ENCODE assay signal across 8 cellular contexts in the genomic region with DNA sequence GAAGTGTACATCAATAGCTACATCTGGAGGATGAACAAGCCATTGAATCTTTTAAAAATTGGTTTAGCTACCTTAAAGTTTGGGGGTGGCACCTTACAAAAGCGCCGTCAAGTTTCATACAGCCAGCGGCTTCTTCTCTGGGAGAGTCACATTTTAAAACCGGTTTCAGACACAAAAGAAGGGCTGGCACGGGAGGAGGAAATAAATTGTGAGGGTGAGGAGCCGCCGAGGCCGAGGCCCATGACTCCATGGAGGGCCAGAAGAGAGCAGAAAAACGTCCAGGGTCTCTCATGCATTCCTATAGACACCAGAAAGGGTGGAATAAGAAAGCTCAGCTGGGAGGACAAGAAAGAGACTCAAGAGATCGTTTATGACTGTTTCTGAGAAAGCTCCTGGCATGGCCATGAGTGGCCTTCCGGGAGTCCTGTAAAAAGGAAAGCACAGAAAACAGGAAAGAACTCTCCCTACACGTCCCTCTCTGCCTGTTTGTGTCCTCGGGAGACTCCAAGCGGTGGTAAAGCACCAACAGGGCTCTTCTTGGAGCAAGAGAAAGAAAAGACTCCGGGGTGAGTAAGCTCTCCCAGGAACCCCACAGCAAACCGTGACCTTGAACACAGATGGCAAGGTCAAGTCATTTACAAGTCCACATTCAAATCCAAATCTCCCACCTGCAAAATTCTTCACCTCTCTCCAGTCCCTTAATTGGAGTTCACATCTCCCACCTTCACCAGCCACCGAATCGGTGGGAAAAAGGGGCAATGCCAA. TPM values are rescaled to one million over a fixed set of nuclear protein-coding genes. Genes with fewer than 3 reads are reported as not detected.
DNase-seq lines count a peak whose midpoint lies in the region; ATAC-seq, FAIRE-seq and TF ChIP-seq lines count a peak whose summit lies in the region.

No MANE protein-coding gene starts in this region.

- no peaks in the 10 kb centered on the region for H3K27me3 ChIP-seq in RWPE2 (ENCODE audit: insufficient read depth, poor library complexity, severe bottlenecking)
- no peaks in the 10 kb centered on the region for H3K27me3 ChIP-seq in HepG2 (ENCODE audit: control insufficient read depth in 1 of 2, insufficient read depth in 2 of 2, low read length in 2 of 2)
- no peaks in the 10 kb centered on the region for H3K27me3 ChIP-seq in stomach

- H3K9me3 ChIP-seq in RWPE2 (ENCODE audit: severe bottlenecking), result no peaks in the 10 kb centered on the region
- H3K9me3 ChIP-seq in HepG2 (ENCODE audit: low read length), result no peaks in the 10 kb centered on the region
- no peaks in the 10 kb centered on the region for H3K9me3 ChIP-seq in stomach

- peak overlapping the region; percentile 98 for H3K27ac Mint-ChIP-seq in dendritic cell treated with granulocyte-macrophage colony-stimulating factor and Interleukin-4, amounts not matched to agents 40 ng/mL and 50 ng/mL, for 4 days

- H2AFZ ChIP-seq in HepG2 (ENCODE audit: low read length), result no peak overlapping the region

- ATAC-seq in RWPE2 (ENCODE audit: low read depth), result peak; percentile 69
- ATAC-seq in HepG2, result peak; percentile 48

- POLR2A ChIA-PET in HepG2 (lab: Yijun Ruan, JAX), result interaction anchor here (1.2 to 7.4 kb wide), 6 partner anchors 14 to 68 kb away, joined by 4 to 98 read pairs (median 7); partner anchors contain the start of genes ARHGAP19, FRAT1 and RRP12

- TF ChIP-seq CTCF in RWPE2 (IDR thresholded peaks at IDR 0.05; ENCODE audit: poor library complexity, severe bottlenecking) (peak; percentile 58), HepG2 (CRISPR knock-in tag; IDR thresholded peaks at IDR 0.05) (peak; percentile 80), stomach (IDR thresholded peaks at IDR 0.05) (peak in 1 of 7 experiments; percentile 27)

- TF ChIP-seq POLR2A in HepG2 (IDR thresholded peaks at IDR 0.05; ENCODE audit: insufficient read depth in 1 of 2, low read depth in 2 of 2, low read length in 2 of 2), result peak; percentile 28 to 40; a peak in 2 of 4 replicates
- no peak for TF ChIP-seq POLR2A in stomach (IDR thresholded peaks at IDR 0.05)

- TF ChIP-seq RAD21 in HepG2 (CRISPR knock-in tag; IDR thresholded peaks at IDR 0.05), result 0 out of 2 replicates have a peak, but pooled peaks have one; percentile 22

- intact Hi-C loops in dendritic cell treated with granulocyte-macrophage colony-stimulating factor and Interleukin-4, amounts not matched to agents 40 ng/mL and 50 ng/mL, for 4 days (cut with micrococcal nuclease), result loop anchor here (1.0 to 10.0 kb wide), 4 partner anchors 12 to 72 kb away; partner anchors contain the start of gene RRP12
- intact Hi-C loops in HepG2 (cut with micrococcal nuclease; ENCODE audit: unreplicated experiment), result loop anchor here (1.0 to 2.0 kb wide), 2 partner anchors 40 to 54 kb away; partner anchors contain the start of gene ARHGAP19
- intact Hi-C loops in stomach (cut with DNase I; ENCODE audit: low total_unique reads), result no loop called here

- DNase-seq in 8988T (peak; percentile 68), RWPE2 (ENCODE audit: low spot score) (no peak), HepG2 (ENCODE audit: low spot score) (peak; percentile 77), stomach (peak; percentile 61), A172 (ENCODE audit: low spot score) (no peak), NCI-H146 treated with DMSO at 0.1 percent for 48 hours (lab: John Stamatoyannopoulos, UW; ENCODE audit: unreplicated experiment) (no peak)

- H3K27ac ChIP-seq in RWPE2 (ENCODE audit: poor library complexity, severe bottlenecking) (peak overlapping the region; percentile 59), HepG2 (ENCODE audit: extremely low read length, insufficient read depth, low read length) (peak overlapping the region; percentile 71), stomach (peak overlapping the region; percentile 93 to 99 (median 97))

- H3K4me1 Mint-ChIP-seq in dendritic cell treated with granulocyte-macrophage colony-stimulating factor and Interleukin-4, amounts not matched to agents 40 ng/mL and 50 ng/mL, for 4 days (ENCODE audit: low read depth), result peaks cover 77% of the 10 kb centered on the region

- H3K9me3 Mint-ChIP-seq in dendritic cell treated with granulocyte-macrophage colony-stimulating factor and Interleukin-4, amounts not matched to agents 40 ng/mL and 50 ng/mL, for 4 days, result no peaks in the 10 kb centered on the region

- H3K27me3 Mint-ChIP-seq in dendritic cell treated with granulocyte-macrophage colony-stimulating factor and Interleukin-4, amounts not matched to agents 40 ng/mL and 50 ng/mL, for 4 days, result no peaks in the 10 kb centered on the region

- H4K20me1 ChIP-seq in HepG2 (ENCODE audit: insufficient read depth, low read length), result no peaks in the 10 kb centered on the region

- TF ChIP-seq EP300 in HepG2 (IDR thresholded peaks at IDR 0.05; ENCODE audit: low read depth in 2 of 2, low read length in 2 of 2) (no peak), HepG2 (CRISPR knock-in tag; IDR thresholded peaks at IDR 0.05; ENCODE audit: borderline replicate concordance) (no peak), stomach (IDR thresholded peaks at IDR 0.05) (no peak)

- H3K4me3 Mint-ChIP-seq in dendritic cell treated with granulocyte-macrophage colony-stimulating factor and Interleukin-4, amounts not matched to agents 40 ng/mL and 50 ng/mL, for 4 days, result peak overlapping the region; percentile 91

- peaks cover 40% of the 10 kb centered on the region for H3K79me2 ChIP-seq in HepG2 (ENCODE audit: insufficient read depth, low read length)

- no peaks in the 10 kb centered on the region for H3K36me3 ChIP-seq in RWPE2 (ENCODE audit: low read depth)
- no peaks in the 10 kb centered on the region for H3K36me3 ChIP-seq in HepG2 (replicated peaks in 1 of 2; ENCODE audit: control insufficient read depth in 1 of 2, insufficient read depth in 2 of 2, low read length in 2 of 2)
- H3K36me3 ChIP-seq in stomach, result peaks cover 0 to 25% (median 18%) of the 10 kb centered on the region in 4 donors

- H3K4me2 ChIP-seq in HepG2 (ENCODE audit: low read depth, low read length), result peak overlapping the region; percentile 81

- peak; percentile 42 for FAIRE-seq in G401.6 (lab: Jason Lieb, UNC)
- FAIRE-seq in HepG2 (lab: Jason Lieb, UNC), result peak; percentile 40

- CTCF ChIA-PET in HepG2 (lab: Yijun Ruan, JAX; ENCODE audit: low intra/inter-chr PET ratio, low total read pairs), result interaction anchor here (0.9 to 1.8 kb wide), 3 partner anchors 13 to 54 kb away, joined by 5 to 6 read pairs (median 6); partner anchors contain the start of gene ARHGAP19

- TSS peak; percentile 62 for BruUV-seq in HepG2 (replicated peaks; lab: Mats Ljungman, UMichigan)

- H3K4me3 ChIP-seq in RWPE2 (ENCODE audit: severe bottlenecking) (peak overlapping the region; percentile 87), HepG2 (replicated peaks in 1 of 3; ENCODE audit: insufficient read depth in 1 of 3, low read depth in 2 of 3, low read length in 3 of 3) (peak overlapping the region; percentile 65 to 87 (median 82)), stomach (peak overlapping the region; percentile 79 to 89 (median 84))

- peak overlapping the region; percentile 98 for H3K9ac ChIP-seq in HepG2 (ENCODE audit: insufficient read depth, low read depth, low read length)

- in situ Hi-C loops in HepG2 (cut with HindIII; ENCODE audit: extremely low pct_ligation_motif_present, low pct_unique_long_range_greater_than_20kb), result loop anchor here (5.0 kb wide), 1 partner anchor 40 kb away; the partner anchor contains the start of gene ARHGAP19

- H3K4me1 ChIP-seq in RWPE2 (ENCODE audit: insufficient read depth, poor library complexity, severe bottlenecking) (peaks cover 12% of the 10 kb centered on the region), HepG2 (ENCODE audit: insufficient read depth, low read length) (peaks cover 70% of the 10 kb centered on the region), stomach (peaks cover 56 to 85% (median 77%) of the 10 kb centered on the region in 4 donors)

- peaks cover 62% of the 10 kb centered on the region for H3K36me3 Mint-ChIP-seq in dendritic cell treated with granulocyte-macrophage colony-stimulating factor and Interleukin-4, amounts not matched to agents 40 ng/mL and 50 ng/mL, for 4 days (ENCODE audit: low read depth)

- 2% methylated on average over 18 of the region's 18 CpGs for WGBS in HepG2 (ENCODE audit: low lambda C conversion rate)
- WGBS in stomach, 5 donors, result 8 to 27% (median 10%) methylated on average over 18 of the region's 18 CpGs

RNA-seq across cellular contexts. Expression of gene FRAT2, which starts 1.8 kb away (rescaled TPM):
- total RNA-seq in HepG2 (2016; rRNA removed; fragmentation: Illumina TruSeq; extraction: Trizol) (10.1 and 14.1 TPM in 2 replicates), stomach (100 to 1,000 TPM in 1 of 5 donors, 10 to 100 TPM in 3, 1 to 10 TPM in 1; 6.4 to 213 (median 21.3) TPM)
- total RNA-seq in HepG2 (2016; cell fraction: cytosol; rRNA removed; fragmentation: Illumina TruSeq; extraction: Trizol; ENCODE audit: low read depth), result 2.9 and 3.3 TPM in 2 replicates
- 9.8 and 14.0 TPM in 2 replicates for total RNA-seq in HepG2 (2016; cell fraction: insoluble cytoplasmic fraction; rRNA removed; fragmentation: Illumina TruSeq; extraction: Trizol)
- 10.0 and 10.9 TPM in 2 replicates for total RNA-seq in HepG2 (2016; cell fraction: membrane; rRNA removed; fragmentation: Illumina TruSeq; extraction: Trizol)
- total RNA-seq in HepG2 (2016; cell fraction: nucleus; rRNA removed; fragmentation: Illumina TruSeq; extraction: Trizol), result 8.0 and 9.6 TPM in 2 replicates
- polyA plus RNA-seq in HepG2 (2011; rRNA removed) (6.3 and 7.2 TPM in 2 replicates), stomach (10 to 100 TPM in 2 of 3 donors, 1 to 10 TPM in 1; 8.8 to 18.3 (median 10.4) TPM)
- 6.8 and 7.1 TPM in 2 replicates for polyA plus RNA-seq in HepG2 (2011; cell fraction: cytosol; rRNA removed)
- 4.3 and 4.5 TPM in 2 replicates for polyA plus RNA-seq in HepG2 (2011; cell fraction: nucleus; rRNA removed)
- polyA plus RNA-seq in HepG2 (2012), result 7.3 TPM in 2 replicates
- 2.3 and 2.6 TPM in 2 replicates for polyA plus RNA-seq in HepG2 (2016; cell fraction: cytosol; fragmentation: Illumina TruSeq; extraction: Trizol; ENCODE audit: low read depth)
- 10.6 and 11.0 TPM in 2 replicates for polyA plus RNA-seq in HepG2 (2016; cell fraction: insoluble cytoplasmic fraction; fragmentation: Illumina TruSeq; extraction: Trizol; ENCODE audit: low read depth)
- 5.8 TPM in 2 replicates for polyA plus RNA-seq in HepG2 (2016; cell fraction: membrane; fragmentation: Illumina TruSeq; extraction: Trizol; ENCODE audit: low read depth)
- 6.0 and 9.1 TPM in 2 replicates for polyA plus RNA-seq in HepG2 (2016; cell fraction: nucleus; fragmentation: Illumina TruSeq; extraction: Trizol; ENCODE audit: insufficient read depth, low read depth)
- 7.4 and 20.0 TPM in 2 replicates for polyA minus RNA-seq in HepG2 (2011; rRNA and poly(A)+ RNA removed; ENCODE audit: low replicate concordance)
- polyA minus RNA-seq in HepG2 (2011; cell fraction: cytosol; rRNA and poly(A)+ RNA removed), result 5.0 and 6.0 TPM in 2 replicates
- polyA minus RNA-seq in HepG2 (2011; cell fraction: nucleus; rRNA and poly(A)+ RNA removed), result 6.0 and 11.5 TPM in 2 replicates
- 4.0 and 4.2 TPM in 2 replicates for total RNA-seq in A172 (2014; rRNA removed; shearing (Covaris generic))

RNA-seq across cellular contexts. Expression of gene FRAT1, which starts 13.7 kb away (rescaled TPM):
- total RNA-seq in HepG2 (2016; rRNA removed; fragmentation: Illumina TruSeq; extraction: Trizol) (1.3 and 2.3 TPM in 2 replicates), stomach (10 to 100 TPM in 2 of 5 donors, 1 to 10 TPM in 2, not detected in 1; 1.8 to 26.4 (median 11.0) TPM)
- total RNA-seq in HepG2 (2016; cell fraction: cytosol; rRNA removed; fragmentation: Illumina TruSeq; extraction: Trizol; ENCODE audit: low read depth), result 0.53 and 0.71 TPM in 2 replicates
- total RNA-seq in HepG2 (2016; cell fraction: insoluble cytoplasmic fraction; rRNA removed; fragmentation: Illumina TruSeq; extraction: Trizol), result 1.4 and 2.4 TPM in 2 replicates
- total RNA-seq in HepG2 (2016; cell fraction: membrane; rRNA removed; fragmentation: Illumina TruSeq; extraction: Trizol), result 1.2 and 1.3 TPM in 2 replicates
- total RNA-seq in HepG2 (2016; cell fraction: nucleus; rRNA removed; fragmentation: Illumina TruSeq; extraction: Trizol), result 2.1 and 2.5 TPM in 2 replicates
- polyA plus RNA-seq in HepG2 (2011; rRNA removed) (1.7 TPM in 2 replicates), stomach (1 to 10 TPM; 1.9 to 3.7 (median 2.1) TPM)
- 1.2 and 1.6 TPM in 2 replicates for polyA plus RNA-seq in HepG2 (2011; cell fraction: cytosol; rRNA removed)
- 1.4 and 1.8 TPM in 2 replicates for polyA plus RNA-seq in HepG2 (2011; cell fraction: nucleus; rRNA removed)
- 1.6 TPM in 2 replicates for polyA plus RNA-seq in HepG2 (2012)
- 0.20 and 0.28 TPM in 2 replicates for polyA plus RNA-seq in HepG2 (2016; cell fraction: cytosol; fragmentation: Illumina TruSeq; extraction: Trizol; ENCODE audit: low read depth)
- polyA plus RNA-seq in HepG2 (2016; cell fraction: insoluble cytoplasmic fraction; fragmentation: Illumina TruSeq; extraction: Trizol; ENCODE audit: low read depth), result 1.5 and 2.1 TPM in 2 replicates
- polyA plus RNA-seq in HepG2 (2016; cell fraction: membrane; fragmentation: Illumina TruSeq; extraction: Trizol; ENCODE audit: low read depth), result 0.54 and 0.77 TPM in 2 replicates
- polyA plus RNA-seq in HepG2 (2016; cell fraction: nucleus; fragmentation: Illumina TruSeq; extraction: Trizol; ENCODE audit: insufficient read depth, low read depth), result 0.97 and 2.2 TPM in 2 replicates
- polyA minus RNA-seq in HepG2 (2011; rRNA and poly(A)+ RNA removed; ENCODE audit: low replicate concordance), result 1.8 and 4.0 TPM in 2 replicates
- polyA minus RNA-seq in HepG2 (2011; cell fraction: cytosol; rRNA and poly(A)+ RNA removed), result 2.5 and 2.7 TPM in 2 replicates
- polyA minus RNA-seq in HepG2 (2011; cell fraction: nucleus; rRNA and poly(A)+ RNA removed), result 4.5 and 7.1 TPM in 2 replicates
- 1.8 and 2.3 TPM in 2 replicates for total RNA-seq in A172 (2014; rRNA removed; shearing (Covaris generic))

RNA-seq across cellular contexts. Expression of gene ARHGAP19, which starts 40.3 kb away (rescaled TPM):
- 10.0 and 15.6 TPM in 2 replicates for total RNA-seq in HepG2 (2016; rRNA removed; fragmentation: Illumina TruSeq; extraction: Trizol)
- 2.8 and 5.8 TPM in 2 replicates for total RNA-seq in HepG2 (2016; cell fraction: cytosol; rRNA removed; fragmentation: Illumina TruSeq; extraction: Trizol; ENCODE audit: low read depth)
- total RNA-seq in HepG2 (2016; cell fraction: insoluble cytoplasmic fraction; rRNA removed; fragmentation: Illumina TruSeq; extraction: Trizol), result 9.8 and 13.9 TPM in 2 replicates
- total RNA-seq in HepG2 (2016; cell fraction: membrane; rRNA removed; fragmentation: Illumina TruSeq; extraction: Trizol), result 3.2 and 4.3 TPM in 2 replicates
- 7.9 and 8.8 TPM in 2 replicates for total RNA-seq in HepG2 (2016; cell fraction: nucleus; rRNA removed; fragmentation: Illumina TruSeq; extraction: Trizol)
- polyA plus RNA-seq in HepG2 (2011; rRNA removed), result 4.3 and 7.6 TPM in 2 replicates
- polyA plus RNA-seq in HepG2 (2011; cell fraction: cytosol; rRNA removed), result 4.0 and 4.3 TPM in 2 replicates
- 5.0 and 5.6 TPM in 2 replicates for polyA plus RNA-seq in HepG2 (2011; cell fraction: nucleus; rRNA removed)
- 3.6 and 5.3 TPM in 2 replicates for polyA plus RNA-seq in HepG2 (2012)
- 0.28 and 0.32 TPM in 2 replicates for polyA plus RNA-seq in HepG2 (2016; cell fraction: cytosol; fragmentation: Illumina TruSeq; extraction: Trizol; ENCODE audit: low read depth)
- polyA plus RNA-seq in HepG2 (2016; cell fraction: insoluble cytoplasmic fraction; fragmentation: Illumina TruSeq; extraction: Trizol; ENCODE audit: low read depth), result 9.9 and 10.1 TPM in 2 replicates
- polyA plus RNA-seq in HepG2 (2016; cell fraction: membrane; fragmentation: Illumina TruSeq; extraction: Trizol; ENCODE audit: low read depth), result 0.65 and 0.99 TPM in 2 replicates
- 9.3 and 11.2 TPM in 2 replicates for polyA plus RNA-seq in HepG2 (2016; cell fraction: nucleus; fragmentation: Illumina TruSeq; extraction: Trizol; ENCODE audit: insufficient read depth, low read depth)
- polyA minus RNA-seq in HepG2 (2011; rRNA and poly(A)+ RNA removed; ENCODE audit: low replicate concordance), result 4.6 and 10.2 TPM in 2 replicates
- polyA minus RNA-seq in HepG2 (2011; cell fraction: cytosol; rRNA and poly(A)+ RNA removed), result 4.4 and 6.0 TPM in 2 replicates
- polyA minus RNA-seq in HepG2 (2011; cell fraction: nucleus; rRNA and poly(A)+ RNA removed), result 6.2 and 6.3 TPM in 2 replicates
- total RNA-seq in stomach, result 10 to 100 TPM in 1 of 5 donors, 1 to 10 TPM in 4; 1.2 to 16.2 (median 9.0) TPM
- polyA plus RNA-seq in stomach, result 1 to 10 TPM; 2.4 to 4.6 (median 2.5) TPM
- 15.2 and 16.1 TPM in 2 replicates for total RNA-seq in A172 (2014; rRNA removed; shearing (Covaris generic))

Comparison
In these comparisons a context has a peak if more than half of its experiments do, and no peak if none do; other contexts are left out.
1. DNase-seq: peak in 8988T (single experiment), HepG2 (single experiment) and stomach (single experiment); none in RWPE2 (single experiment), A172 (single experiment) and NCI-H146 treated with DMSO at 0.1 percent for 48 hours (single experiment).
2. POLR2A ChIP-seq: peak in HepG2 (2 of 2); none in stomach (0 of 4).
3. Peak in every context shown above with its lines, with median percentiles within 50 percentile points of each other: H3K27ac ChIP-seq and H3K4me3 ChIP-seq.